ENCODE assay signal across 1 cellular context in the genomic region with DNA sequence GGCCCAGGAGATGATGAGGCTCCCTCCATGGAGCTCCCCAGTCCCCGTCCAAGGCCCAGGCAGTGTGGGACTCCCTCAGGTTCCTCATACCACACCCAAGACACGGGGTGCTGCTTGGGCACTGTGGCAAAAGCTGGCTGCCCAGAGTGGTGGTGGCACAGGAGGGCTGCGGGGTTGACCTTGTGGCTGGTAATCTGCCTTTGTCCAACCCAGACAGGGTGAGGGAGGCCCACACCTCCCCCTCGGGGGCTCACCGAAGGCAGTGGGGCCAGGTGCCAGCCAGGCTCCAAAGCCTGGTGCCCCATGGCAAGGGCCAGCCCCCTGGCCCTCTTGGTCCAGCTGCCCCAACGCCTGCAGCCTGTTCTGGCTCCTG.
TF ChIP-seq lines count a peak whose summit lies in the region.

No MANE protein-coding gene starts in this region.

TF ChIP-seq in HCT116, 20 proteins besides CTCF, POLR2A, EP300 and RAD21 (continued from another document):
- TF ChIP-seq EZH2phosphoT487 (IDR thresholded peaks at IDR 0.05; ENCODE audit: borderline replicate concordance) (no peak), EZH2 (IDR thresholded peaks at IDR 0.05) (no peak), ELF1 (IDR thresholded peaks at IDR 0.05; ENCODE audit: borderline replicate concordance, low read depth) (no peak), ZBTB33 (IDR thresholded peaks at IDR 0.05; ENCODE audit: extremely low read depth, insufficient replicate concordance, low read length) (no peak), SP1 (IDR thresholded peaks at IDR 0.05; ENCODE audit: low read depth) (no peak)
